ENCODE assay signal across 12 cellular contexts in genomic region chr17:62808576-62808970, GRCh38. TPM values are rescaled to one million over a fixed set of nuclear protein-coding genes. Genes with fewer than 3 reads are reported as not detected.
DNase-seq lines count a peak whose midpoint lies in the region; ATAC-seq, FAIRE-seq and TF ChIP-seq lines count a peak whose summit lies in the region.
"Had no signal": no experiment of that assay in that cellular context is flagged by ENCODE, and none has a peak within 500 bp of the region (broad histone marks: within the 10 kb centered on the region; RNA-seq: fewer than 3 reads in every experiment).

No MANE protein-coding gene starts in this region.

- TF ChIP-seq EP300 in HepG2 (IDR thresholded peaks at IDR 0.05; ENCODE audit: low read depth in 2 of 2, low read length in 2 of 2) (no peak), HepG2 (CRISPR knock-in tag; IDR thresholded peaks at IDR 0.05; ENCODE audit: borderline replicate concordance) (no peak)

- no peak for FAIRE-seq in HepG2 (lab: Jason Lieb, UNC)
- FAIRE-seq: TTC549 had no signal

- CTCF ChIA-PET in HepG2 (lab: Yijun Ruan, JAX; ENCODE audit: low intra/inter-chr PET ratio, low total read pairs): no interaction called here

- no peaks in the 10 kb centered on the region for H4K20me1 ChIP-seq in HepG2 (ENCODE audit: insufficient read depth, low read length)

- POLR2A ChIA-PET in HepG2 (lab: Yijun Ruan, JAX): no interaction called here

- no peak overlapping the region for H3K4me2 ChIP-seq in HepG2 (ENCODE audit: low read depth, low read length)

- no peak overlapping the region for H3K27ac ChIP-seq in HepG2 (ENCODE audit: extremely low read length, insufficient read depth, low read length)
- H3K27ac ChIP-seq in right lobe of liver: no peak overlapping the region
- H3K27ac ChIP-seq in mesodermal cell (ENCODE audit: low read depth, low read length, severe bottlenecking): no peak overlapping the region
- H3K27ac ChIP-seq in left lung: no peak overlapping the region
- H3K27ac ChIP-seq: left ventricle myocardium inferior, SJSA1 had no signal

- intact Hi-C loops in HepG2 (cut with micrococcal nuclease; ENCODE audit: unreplicated experiment): no loop called here
- intact Hi-C loops in right lobe of liver (cut with DNase I): no loop called here
- intact Hi-C loops in left lung (cut with DNase I): no loop called here

- TF ChIP-seq RAD21 in HepG2 (CRISPR knock-in tag; IDR thresholded peaks at IDR 0.05): no peak

- no peak overlapping the region for H2AFZ ChIP-seq in HepG2 (ENCODE audit: low read length)

- TF ChIP-seq POLR2A in HepG2 (IDR thresholded peaks at IDR 0.05; ENCODE audit: insufficient read depth in 1 of 2, low read depth in 2 of 2, low read length in 2 of 2) (no peak), right lobe of liver (IDR thresholded peaks at IDR 0.05) (no peak)

- no peaks in the 10 kb centered on the region for H3K4me1 ChIP-seq in HepG2 (ENCODE audit: insufficient read depth, low read length)
- peaks cover 0 to 5% (median 0%) of the 10 kb centered on the region in 4 donors for H3K4me1 ChIP-seq in right lobe of liver
- peaks cover 8% of the 10 kb centered on the region for H3K4me1 ChIP-seq in mesodermal cell (ENCODE audit: control insufficient read depth, insufficient read depth, low read length, poor library complexity, severe bottlenecking)
- peaks cover 0 to 6% of the 10 kb centered on the region in 2 donors for H3K4me1 ChIP-seq in left lung

- WGBS in HepG2 (ENCODE audit: low lambda C conversion rate): 56% methylated on average over 10 of the region's 10 CpGs
- 58% methylated on average over 8 of the region's 10 CpGs for WGBS in right lobe of liver (ENCODE audit: insufficient coverage, low coverage, low lambda C conversion rate, missing lambda C conversion rate)
- WGBS in mesodermal cell (ENCODE audit: insufficient coverage in 2 of 2), 2 experiments: 78 to 84% methylated on average over 10 of the region's 10 CpGs

- H3K27me3 ChIP-seq in HepG2 (ENCODE audit: control insufficient read depth in 1 of 2, insufficient read depth in 2 of 2, low read length in 2 of 2): peaks cover 6 to 52% of the 10 kb centered on the region in 2 experiments
- H3K27me3 ChIP-seq in right lobe of liver: peaks cover 0 to 7% of the 10 kb centered on the region in 2 donors
- H3K27me3 ChIP-seq in left lung: peaks cover 0 to 25% of the 10 kb centered on the region in 2 donors
- H3K27me3 ChIP-seq: SJSA1 had no signal

- H3K79me2 ChIP-seq in HepG2 (ENCODE audit: insufficient read depth, low read length): no peaks in the 10 kb centered on the region

- ATAC-seq in HepG2 (no peak), right lobe of liver (no peak), left lung (no peak)

- in situ Hi-C loops in HepG2 (cut with HindIII; ENCODE audit: extremely low pct_ligation_motif_present, low pct_unique_long_range_greater_than_20kb): no loop called here

- TF ChIP-seq CTCF in HepG2 (CRISPR knock-in tag; IDR thresholded peaks at IDR 0.05) (no peak), right lobe of liver (IDR thresholded peaks at IDR 0.05) (no peak), choroid plexus epithelial cell (conservative IDR thresholded peaks at IDR 0.05; ENCODE audit: low read depth, low read length) (no peak), left lung (IDR thresholded peaks at IDR 0.05) (no peak)

- no peak overlapping the region for H3K9ac ChIP-seq in HepG2 (ENCODE audit: insufficient read depth, low read depth, low read length)

- no TSS peak for BruUV-seq in HepG2 (replicated peaks; lab: Mats Ljungman, UMichigan)

- no peaks in the 10 kb centered on the region for H3K36me3 ChIP-seq in HepG2 (replicated peaks in 1 of 2; ENCODE audit: control insufficient read depth in 1 of 2, insufficient read depth in 2 of 2, low read length in 2 of 2)
- no peaks in the 10 kb centered on the region for H3K36me3 ChIP-seq in right lobe of liver
- no peaks in the 10 kb centered on the region for H3K36me3 ChIP-seq in mesodermal cell (ENCODE audit: control insufficient read depth, insufficient read depth, low read length)
- H3K36me3 ChIP-seq in left lung: no peaks in the 10 kb centered on the region
- H3K36me3 ChIP-seq: left ventricle myocardium inferior, SJSA1 had no signal

- no peaks in the 10 kb centered on the region for H3K9me3 ChIP-seq in HepG2 (ENCODE audit: low read length)
- H3K9me3 ChIP-seq in right lobe of liver: no peaks in the 10 kb centered on the region
- H3K9me3 ChIP-seq in mesodermal cell (ENCODE audit: control insufficient read depth, low read length): no peaks in the 10 kb centered on the region
- H3K9me3 ChIP-seq in left lung: no peaks in the 10 kb centered on the region
- H3K9me3 ChIP-seq: SJSA1 had no signal

- H3K4me3 ChIP-seq in HepG2 (replicated peaks in 1 of 3; ENCODE audit: insufficient read depth in 1 of 3, low read depth in 2 of 3, low read length in 3 of 3): no peak overlapping the region
- H3K4me3 ChIP-seq in right lobe of liver: no peak overlapping the region
- peak overlapping the region; percentile 53 for H3K4me3 ChIP-seq in choroid plexus epithelial cell (ENCODE audit: low read depth, low read length)
- H3K4me3 ChIP-seq in mesodermal cell (ENCODE audit: extremely low read depth, insufficient read depth, low read length, poor library complexity, severe bottlenecking): peak overlapping the region; percentile 29
- peak overlapping the region in 1 of 2 donors; percentile 13 for H3K4me3 ChIP-seq in left lung
- H3K4me3 ChIP-seq: SJSA1 had no signal

- DNase-seq in HepG2 (ENCODE audit: low spot score) (no peak), right lobe of liver (no peak), choroid plexus epithelial cell (ENCODE audit: low read depth) (no peak), globus pallidus (ENCODE audit: low spot score) (no peak), NCI-H2081 (lab: John Stamatoyannopoulos, UW) (no peak), NCI-H524 (lab: John Stamatoyannopoulos, UW) (no peak), left lung (no peak)
- DNase-seq: left ventricle myocardium inferior had no signal

TF ChIP-seq in HepG2, 621 proteins besides CTCF, POLR2A, EP300 and RAD21:
- TF ChIP-seq RBAK (CRISPR knock-in tag; IDR thresholded peaks at IDR 0.05) (no peak), ZNF253 (CRISPR knock-in tag; IDR thresholded peaks at IDR 0.05; ENCODE audit: borderline replicate concordance) (no peak), ZNF615 (CRISPR knock-in tag; IDR thresholded peaks at IDR 0.05; ENCODE audit: borderline replicate concordance) (no peak), PHF5A (CRISPR knock-in tag; IDR thresholded peaks at IDR 0.05; ENCODE audit: low read depth, unreplicated experiment) (no peak), THYN1 (CRISPR knock-in tag; IDR thresholded peaks at IDR 0.05; ENCODE audit: borderline replicate concordance, low read depth) (no peak), EZH2 (conservative IDR thresholded peaks at IDR 0.05; ENCODE audit: low read depth, low read length) (0 out of 2 replicates have a peak, but pooled peaks have one; percentile 32), NRL (CRISPR knock-in tag; IDR thresholded peaks at IDR 0.05; ENCODE audit: borderline replicate concordance) (no peak)

RNA-seq across cellular contexts. Expression of gene MARCHF10, which starts 0.5 kb away (rescaled TPM):
- total RNA-seq in HepG2 (2016; rRNA removed; fragmentation: Illumina TruSeq; extraction: Trizol) (not detected in 2 replicates), right lobe of liver (not detected), left lung (1 to 10 TPM in 1 of 2 donors, under 1 TPM in 1; 0.52 to 2.3 TPM)
- total RNA-seq in HepG2 (2016; cell fraction: cytosol; rRNA removed; fragmentation: Illumina TruSeq; extraction: Trizol; ENCODE audit: low read depth): not detected in 2 replicates
- total RNA-seq in HepG2 (2016; cell fraction: insoluble cytoplasmic fraction; rRNA removed; fragmentation: Illumina TruSeq; extraction: Trizol): not detected in 2 replicates
- total RNA-seq in HepG2 (2016; cell fraction: membrane; rRNA removed; fragmentation: Illumina TruSeq; extraction: Trizol): not detected in 2 replicates
- total RNA-seq in HepG2 (2016; cell fraction: nucleus; rRNA removed; fragmentation: Illumina TruSeq; extraction: Trizol): not detected in 2 replicates
- not detected in 2 replicates for polyA plus RNA-seq in HepG2 (2011; rRNA removed)
- not detected in 2 replicates for polyA plus RNA-seq in HepG2 (2011; cell fraction: cytosol; rRNA removed)
- not detected in 2 replicates for polyA plus RNA-seq in HepG2 (2011; cell fraction: nucleus; rRNA removed)
- polyA plus RNA-seq in HepG2 (2012): not detected in 2 replicates
- polyA plus RNA-seq in HepG2 (2016; cell fraction: cytosol; fragmentation: Illumina TruSeq; extraction: Trizol; ENCODE audit: low read depth): not detected in 2 replicates
- not detected in 2 replicates for polyA plus RNA-seq in HepG2 (2016; cell fraction: insoluble cytoplasmic fraction; fragmentation: Illumina TruSeq; extraction: Trizol; ENCODE audit: low read depth)
- not detected in 2 replicates for polyA plus RNA-seq in HepG2 (2016; cell fraction: membrane; fragmentation: Illumina TruSeq; extraction: Trizol; ENCODE audit: low read depth)
- polyA plus RNA-seq in HepG2 (2016; cell fraction: nucleus; fragmentation: Illumina TruSeq; extraction: Trizol; ENCODE audit: insufficient read depth, low read depth): not detected in 2 replicates
- 0.19 TPM in 1 of 2 replicates, not detected in the other for polyA minus RNA-seq in HepG2 (2011; rRNA and poly(A)+ RNA removed; ENCODE audit: low replicate concordance)
- polyA minus RNA-seq in HepG2 (2011; cell fraction: cytosol; rRNA and poly(A)+ RNA removed): not detected in 2 replicates
- polyA minus RNA-seq in HepG2 (2011; cell fraction: nucleus; rRNA and poly(A)+ RNA removed): not detected in 2 replicates
- polyA plus RNA-seq in mesodermal cell (2013, experiment 1 of 2): not detected
- polyA plus RNA-seq in mesodermal cell (2013, experiment 2 of 2): not detected
- total RNA-seq: G401, left ventricle myocardium inferior had no signal

Comparison
In these comparisons a context has a peak if more than half of its experiments do, and no peak if none do; other contexts are left out.
1. H3K4me3 ChIP-seq: peak in choroid plexus epithelial cell (single experiment) and mesodermal cell (single experiment); none in HepG2 (0 of 3) and right lobe of liver (0 of 3).